Comparison of ENCODE assay signal across 25 cellular contexts in the genomic region with DNA sequence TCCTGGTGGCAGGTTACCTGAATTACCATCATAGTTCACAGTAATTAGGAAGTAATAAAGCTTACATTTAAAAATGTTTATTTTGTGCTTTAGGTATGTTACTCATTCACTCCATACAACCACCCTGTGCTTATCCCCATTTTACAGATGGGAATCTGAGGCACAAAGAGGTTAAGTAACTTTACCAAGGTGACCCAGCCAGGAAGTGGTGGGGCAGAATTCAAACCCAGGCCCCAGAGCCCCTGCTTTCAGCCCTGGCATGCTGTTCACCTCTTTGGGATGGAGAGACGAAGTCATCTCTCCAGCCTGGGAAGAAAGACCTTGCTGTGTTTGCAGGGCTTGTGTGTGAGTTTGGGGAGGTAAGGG.
DNase-seq lines count a peak whose midpoint lies in the region; ATAC-seq and TF ChIP-seq lines count a peak whose summit lies in the region.
"Had no signal": no experiment of that assay in that cellular context is flagged by ENCODE, and none has a peak within 500 bp of the region (broad histone marks: within the 10 kb centered on the region; RNA-seq: fewer than 3 reads in every experiment).

No MANE protein-coding gene starts in this region.

- H3K4me3 ChIP-seq in RWPE2 (ENCODE audit: severe bottlenecking) (no peak overlapping the region), trophoblast cell (ENCODE audit: low read depth, low read length) (no peak overlapping the region), left ventricle myocardium inferior (no peak overlapping the region)
- H3K4me3 ChIP-seq: cardiac muscle cell, HAP-1, lung, Peyer's patch, testis had no signal

- H3K9ac ChIP-seq in trophoblast cell (ENCODE audit: low read length), result no peak overlapping the region
- H3K9ac ChIP-seq: parathyroid adenoma had no signal

- H2AK5ac ChIP-seq in trophoblast cell (ENCODE audit: low read length), result no peak overlapping the region

- H3K4me1 ChIP-seq in RWPE2 (ENCODE audit: insufficient read depth, poor library complexity, severe bottlenecking) (peaks cover 50% of the 10 kb centered on the region), trophoblast cell (ENCODE audit: control insufficient read depth in 1 of 2, insufficient read depth in 2 of 2, low read length in 2 of 2) (peaks cover 6 to 19% of the 10 kb centered on the region in 2 experiments), left ventricle myocardium inferior (peaks cover 20% of the 10 kb centered on the region)
- H3K4me1 ChIP-seq: HAP-1, parathyroid adenoma, Peyer's patch had no signal

- no peaks in the 10 kb centered on the region for H3K27me3 ChIP-seq in RWPE2 (ENCODE audit: insufficient read depth, poor library complexity, severe bottlenecking)
- no peaks in the 10 kb centered on the region for H3K27me3 ChIP-seq in trophoblast cell (ENCODE audit: insufficient read depth, low read length)
- H3K27me3 ChIP-seq in left ventricle myocardium inferior (ENCODE audit: low read depth), result no peaks in the 10 kb centered on the region
- H3K27me3 ChIP-seq: cardiac muscle cell, Peyer's patch, testis had no signal

- peaks cover 37% of the 10 kb centered on the region for H3K36me3 Mint-ChIP-seq in type B pancreatic cell
- no peaks in the 10 kb centered on the region for H3K36me3 Mint-ChIP-seq in activated CD4-positive, alpha-beta memory T cell treated with anti-CD3 and anti-CD28 coated beads for 36 hours
- H3K36me3 Mint-ChIP-seq: activated CD8-positive, alpha-beta memory T cell treated with anti-CD3 and anti-CD28 coated beads, Interleukin-2, amount 10 ng/mL, durations not matched to agents 7 days and 5 days had no signal

- no peaks in the 10 kb centered on the region for H3K9me3 Mint-ChIP-seq in type B pancreatic cell
- H3K9me3 Mint-ChIP-seq in activated CD4-positive, alpha-beta memory T cell treated with anti-CD3 and anti-CD28 coated beads for 36 hours, result no peaks in the 10 kb centered on the region
- H3K9me3 Mint-ChIP-seq: activated B cell treated with CpG ODN at 0.5 μM for 24 hours had no signal

- peak overlapping the region; percentile 3 for H4K8ac ChIP-seq in trophoblast cell (ENCODE audit: low read depth, low read length)

- POLR2A ChIA-PET in activated CD4-positive, alpha-beta memory T cell treated with anti-CD3 and anti-CD28 coated beads for 36 hours (lab: Charles Lee), result no interaction called here

- H3K14ac ChIP-seq in trophoblast cell (ENCODE audit: low read length), result no peak overlapping the region

- no peak overlapping the region for H3K4me2 ChIP-seq in trophoblast cell (ENCODE audit: low read length)

- intact Hi-C loops in left ventricle myocardium inferior (cut with micrococcal nuclease), result no loop called here
- intact Hi-C loops in activated CD4-positive, alpha-beta memory T cell treated with anti-CD3 and anti-CD28 coated beads for 36 hours (cut with micrococcal nuclease), result no loop called here

- peaks cover 22% of the 10 kb centered on the region for H3K4me1 Mint-ChIP-seq in type B pancreatic cell (ENCODE audit: unreplicated experiment)
- H3K4me1 Mint-ChIP-seq in activated CD4-positive, alpha-beta memory T cell treated with anti-CD3 and anti-CD28 coated beads for 36 hours (ENCODE audit: low read depth), result no peaks in the 10 kb centered on the region
- H3K4me1 Mint-ChIP-seq: activated B cell treated with CpG ODN at 0.5 μM for 24 hours; activated CD8-positive, alpha-beta memory T cell treated with anti-CD3 and anti-CD28 coated beads, Interleukin-2, amount 10 ng/mL, durations not matched to agents 7 days and 5 days had no signal

- H3K27ac ChIP-seq in RWPE2 (ENCODE audit: poor library complexity, severe bottlenecking) (peak overlapping the region; percentile 80), epithelial cell of prostate (peak overlapping the region; percentile 78), trophoblast cell (ENCODE audit: low read depth, low read length) (no peak overlapping the region), left ventricle myocardium inferior (replicated peaks) (no peak overlapping the region)
- H3K27ac ChIP-seq: cardiac muscle cell, parathyroid adenoma, testis had no signal

- H3K27me3 Mint-ChIP-seq in type B pancreatic cell, result no peaks in the 10 kb centered on the region
- peaks cover 1% of the 10 kb centered on the region for H3K27me3 Mint-ChIP-seq in activated CD4-positive, alpha-beta memory T cell treated with anti-CD3 and anti-CD28 coated beads for 36 hours

- no peak overlapping the region for H3K4ac ChIP-seq in trophoblast cell (ENCODE audit: low read depth, low read length)

- no peak overlapping the region for H2AFZ ChIP-seq in trophoblast cell (ENCODE audit: insufficient read depth, low read length, poor library complexity)
- H2AFZ ChIP-seq: parathyroid adenoma had no signal

- no peak for ATAC-seq in RWPE2 (ENCODE audit: low read depth)
- ATAC-seq: activated CD8-positive, alpha-beta memory T cell treated with anti-CD3 and anti-CD28 coated beads, Interleukin-2, amount 10 ng/mL, durations not matched to agents 7 days and 5 days had no signal

- no peak overlapping the region for H4K12ac ChIP-seq in trophoblast cell (ENCODE audit: low read depth, low read length)

- no peak overlapping the region for H2BK120ac ChIP-seq in trophoblast cell (ENCODE audit: insufficient read depth, low read length, poor library complexity)

- CTCF ChIA-PET in activated CD4-positive, alpha-beta memory T cell treated with anti-CD3 and anti-CD28 coated beads for 36 hours (lab: Charles Lee), result interaction anchor here (1.3 kb wide), 1 partner anchor 17 kb away, joined by 4 read pairs; no protein-coding TSS in a partner anchor

- H3K18ac ChIP-seq in trophoblast cell (ENCODE audit: low read length), result no peak overlapping the region

- DNase-seq in RWPE2 (ENCODE audit: low spot score), result no peak
- no peak for DNase-seq in epithelial cell of prostate (ENCODE audit: low read depth, low spot score)
- no peak for DNase-seq in trophoblast cell
- no peak for DNase-seq in type B pancreatic cell (ENCODE audit: extremely low spot score, unreplicated experiment)
- no peak for DNase-seq in NCI-H1694 treated with DMSO at 0.1 percent for 48 hours (lab: John Stamatoyannopoulos, UW)
- no peak for DNase-seq in left ventricle myocardium inferior
- DNase-seq in activated CD4-positive, alpha-beta memory T cell treated with anti-CD3 and anti-CD28 coated beads for 36 hours, result no peak
- DNase-seq: activated B cell treated with CpG ODN at 0.5 μM for 24 hours; activated CD4-positive, alpha-beta T cell treated with anti-CD3 and anti-CD28 coated beads, Interleukin-2, amount 50 U/mL, for 1 hour; activated CD8-positive, alpha-beta memory T cell treated with anti-CD3 and anti-CD28 coated beads, Interleukin-2, amount 10 ng/mL, durations not matched to agents 7 days and 5 days; activated naive CD4-positive, alpha-beta T cell treated with anti-CD3 and anti-CD28 coated beads, Interleukin-2, amount 50 U/mL, for 16 hours; Caco-2; dermis blood vessel endothelial cell; glutamatergic neuron; kidney; NCI-H1105; NCI-H2029; NCI-H526 treated with DMSO at 0.1 percent for 48 hours; Peyer's patch; stimulated activated CD4-positive, alpha-beta T cell treated with anti-CD3 and anti-CD28 coated beads, Interleukin-2, amount 100 ng/mL, for 48 hours; testis had no signal

- H3K79me2 ChIP-seq in trophoblast cell (ENCODE audit: control insufficient read depth, insufficient read depth, low read length, poor library complexity), result peaks cover 5% of the 10 kb centered on the region
- H3K79me2 ChIP-seq: parathyroid adenoma had no signal

- H3K4me3 Mint-ChIP-seq in type B pancreatic cell, result no peak overlapping the region
- H3K4me3 Mint-ChIP-seq in activated CD4-positive, alpha-beta memory T cell treated with anti-CD3 and anti-CD28 coated beads for 36 hours, result no peak overlapping the region
- H3K4me3 Mint-ChIP-seq: activated B cell treated with CpG ODN at 0.5 μM for 24 hours; activated CD8-positive, alpha-beta memory T cell treated with anti-CD3 and anti-CD28 coated beads, Interleukin-2, amount 10 ng/mL, durations not matched to agents 7 days and 5 days had no signal

- no peak overlapping the region for H2BK12ac ChIP-seq in trophoblast cell (ENCODE audit: low read length)

- peak overlapping the region; percentile 47 for H4K91ac ChIP-seq in trophoblast cell (ENCODE audit: low read depth, low read length)

- TF ChIP-seq CTCF in RWPE2 (IDR thresholded peaks at IDR 0.05; ENCODE audit: poor library complexity, severe bottlenecking) (no peak), type B pancreatic cell (conservative IDR thresholded peaks at IDR 0.05) (peak; percentile 43), left ventricle myocardium inferior (IDR thresholded peaks at IDR 0.05; ENCODE audit: borderline replicate concordance) (no peak)

- no peaks in the 10 kb centered on the region for H3K36me3 ChIP-seq in RWPE2 (ENCODE audit: low read depth)
- H3K36me3 ChIP-seq in trophoblast cell (ENCODE audit: control insufficient read depth in 1 of 2, insufficient read depth in 2 of 2, low read length in 2 of 2), result peaks cover 29 to 45% of the 10 kb centered on the region in 2 experiments
- H3K36me3 ChIP-seq in left ventricle myocardium inferior, result peaks cover 63% of the 10 kb centered on the region
- H3K36me3 ChIP-seq: cardiac muscle cell, HAP-1 had no signal

- no peak overlapping the region for H3K27ac Mint-ChIP-seq in type B pancreatic cell
- H3K27ac Mint-ChIP-seq in activated CD4-positive, alpha-beta memory T cell treated with anti-CD3 and anti-CD28 coated beads for 36 hours, result no peak overlapping the region
- H3K27ac Mint-ChIP-seq: activated B cell treated with CpG ODN at 0.5 μM for 24 hours; activated CD8-positive, alpha-beta memory T cell treated with anti-CD3 and anti-CD28 coated beads, Interleukin-2, amount 10 ng/mL, durations not matched to agents 7 days and 5 days had no signal

- peaks cover 28% of the 10 kb centered on the region for H3K79me1 ChIP-seq in trophoblast cell (ENCODE audit: low read length)

- WGBS in trophoblast cell (ENCODE audit: extremely low coverage, insufficient coverage, insufficient read length), result no CpG with 5 or more reads among the region's 1 CpG

- no peak overlapping the region for H3K23ac ChIP-seq in trophoblast cell (ENCODE audit: low read length)

- H3K9me3 ChIP-seq in RWPE2 (ENCODE audit: severe bottlenecking) (no peaks in the 10 kb centered on the region), trophoblast cell (ENCODE audit: insufficient read depth, low read depth, low read length) (peaks cover 2% of the 10 kb centered on the region), left ventricle myocardium inferior (replicated peaks) (no peaks in the 10 kb centered on the region)
- H3K9me3 ChIP-seq: Caco-2, HAP-1, Peyer's patch, testis had no signal

- H2BK5ac ChIP-seq in trophoblast cell (ENCODE audit: low read depth, low read length, poor library complexity), result no peak overlapping the region

Comparison
In these comparisons a context has a peak if more than half of its experiments do, and no peak if none do; other contexts are left out.
1. H3K27ac ChIP-seq: peak in RWPE2 (single experiment) and epithelial cell of prostate (single experiment); none in trophoblast cell (single experiment) and left ventricle myocardium inferior (single experiment).